Comparison of ENCODE assay signal across 8 cellular contexts in genomic region chr9:97388721-97389238, GRCh38. TPM values are rescaled to one million over a fixed set of nuclear protein-coding genes. Genes with fewer than 3 reads are reported as not detected.
DNase-seq lines count a peak whose midpoint lies in the region; ATAC-seq and TF ChIP-seq lines count a peak whose summit lies in the region.

No MANE protein-coding gene starts in this region.

- no peaks in the 10 kb centered on the region for H3K4me1 ChIP-seq in psoas muscle

- peaks cover 0 to 6% (median 4%) of the 10 kb centered on the region in 3 donors for H3K27me3 ChIP-seq in psoas muscle (ENCODE audit: insufficient read depth in 3 of 3, low read length in 2 of 3)

- in situ Hi-C loops in GM13976 (cut with MboI; ENCODE audit: low sequenced_read_pairs, unreplicated experiment): no loop called here

- H3K27ac ChIP-seq in psoas muscle: no peak overlapping the region

- DNase-seq in GM13976 (ENCODE audit: low spot score) (peak; percentile 91), psoas muscle (no peak), cerebellar nuclear complex (lab: John Stamatoyannopoulos, UW) (no peak), medulla oblongata (ENCODE audit: extremely low spot score) (no peak), epidermal melanocyte (ENCODE audit: insufficient read length, low spot score) (no peak)
- peak; percentile 18 for DNase-seq in central memory CD4-positive, alpha-beta T cell

- H3K4me3 ChIP-seq in psoas muscle: no peak overlapping the region

- ATAC-seq in GM19463 (IDR thresholded peaks at IDR 0.05; ENCODE audit: unreplicated experiment) (peak; percentile 89), HG03442 (IDR thresholded peaks at IDR 0.05; ENCODE audit: unreplicated experiment) (peak; percentile 80), psoas muscle (no peak)

- H3K36me3 ChIP-seq in psoas muscle (ENCODE audit: insufficient read depth in 1 of 2, low read depth in 1 of 2): no peaks in the 10 kb centered on the region

- intact Hi-C loops in psoas muscle (cut with DNase I): no loop called here

- no peaks in the 10 kb centered on the region for H3K9me3 ChIP-seq in psoas muscle

- TF ChIP-seq CTCF in GM13976 (IDR thresholded peaks at IDR 0.05; ENCODE audit: borderline replicate concordance, control extremely low read depth, extremely low read depth, insufficient read depth, missing control alignments) (no peak), psoas muscle (IDR thresholded peaks at IDR 0.05) (no peak)

- WGBS in psoas muscle, 3 donors: 41 to 47% (median 45%) methylated on average over 3 to 5 of the region's 5 CpGs

RNA-seq across cellular contexts. Expression of gene TDRD7, which starts 23.1 kb away (rescaled TPM):
- total RNA-seq in psoas muscle: 1 to 10 TPM; 3.3 to 7.0 (median 5.0) TPM
- polyA plus RNA-seq in psoas muscle: 1 to 10 TPM; 2.3 to 9.9 (median 3.5) TPM

Comparison
In these comparisons a context has a peak if more than half of its experiments do, and no peak if none do; other contexts are left out.
1. DNase-seq: peak in GM13976 (single experiment) and central memory CD4-positive, alpha-beta T cell (single experiment); none in psoas muscle (0 of 2), cerebellar nuclear complex (0 of 2), medulla oblongata (single experiment) and epidermal melanocyte (single experiment).
2. ATAC-seq: peak in GM19463 (single experiment) and HG03442 (single experiment); none in psoas muscle (0 of 4).